In genomic region chr3:30620402-30621360, GRCh38 we compare ENCODE assay signal across 14 cellular contexts. TPM values are rescaled to one million over a fixed set of nuclear protein-coding genes. Genes with fewer than 3 reads are reported as not detected.
A peak's percentile ranks its signal among the peaks of the same experiment; 100 is the strongest.
DNase-seq lines count a peak whose midpoint lies in the region; ATAC-seq, FAIRE-seq and TF ChIP-seq lines count a peak whose summit lies in the region.
"Had no signal": no experiment of that assay in that cellular context is flagged by ENCODE, and none has a peak within 500 bp of the region (broad histone marks: within the 10 kb centered on the region; RNA-seq: fewer than 3 reads in every experiment).

No MANE protein-coding gene starts in this region.

- no peaks in the 10 kb centered on the region for H3K27me3 ChIP-seq in H1 (replicated peaks in 1 of 4; ENCODE audit: control insufficient read depth in 3 of 4, extremely low read depth in 1 of 4, insufficient read depth in 3 of 4, low read length in 3 of 4)
- H3K27me3 ChIP-seq in ascending aorta: no peaks in the 10 kb centered on the region

- 92% methylated on average over 4 of the region's 4 CpGs; no CpG with 5 or more reads in 1 of the 2 experiments for WGBS in H1 (ENCODE audit: extremely low coverage in 1 of 2, insufficient coverage in 1 of 2, insufficient read length in 1 of 2, insufficient replicate concordance in 2 of 2, low coverage in 1 of 2, low lambda C conversion rate in 2 of 2, missing lambda C conversion rate in 1 of 2), 2 experiments

- FAIRE-seq in H1 (lab: Jason Lieb, UNC): no peak

- peak overlapping the region; percentile 58 for H3K4me3 Mint-ChIP-seq in activated naive CD4-positive, alpha-beta T cell treated with anti-CD3 and anti-CD28 coated beads for 36 hours
- peak overlapping the region; percentile 64 to 97 (median 76) for H3K4me3 Mint-ChIP-seq in T-cell
- peak overlapping the region; percentile 81 for H3K4me3 Mint-ChIP-seq in stimulated activated naive CD8-positive, alpha-beta T cell treated with anti-CD3 and anti-CD28 coated beads, Interleukin-15, Interleukin-2, amounts not matched to agents 100 ng/mL and 50 ng/mL, for 24 hours

- H3K9me3 Mint-ChIP-seq in activated naive CD4-positive, alpha-beta T cell treated with anti-CD3 and anti-CD28 coated beads for 36 hours: no peaks in the 10 kb centered on the region
- H3K9me3 Mint-ChIP-seq in T-cell: no peaks in the 10 kb centered on the region
- H3K9me3 Mint-ChIP-seq in stimulated activated naive CD8-positive, alpha-beta T cell treated with anti-CD3 and anti-CD28 coated beads, Interleukin-15, Interleukin-2, amounts not matched to agents 100 ng/mL and 50 ng/mL, for 24 hours: no peaks in the 10 kb centered on the region

- CTCF ChIA-PET in activated naive CD4-positive, alpha-beta T cell treated with anti-CD3 and anti-CD28 coated beads for 36 hours (lab: Charles Lee): interaction anchor here (0.7 to 6.4 kb wide), 9 partner anchors 9 to 273 kb away, joined by 3 to 42 read pairs (median 4); no protein-coding TSS in a partner anchor
- CTCF ChIA-PET in T-cell (lab: Charles Lee) (interaction anchor here (0.6 to 0.8 kb wide), 3 partner anchors 9 to 74 kb away, joined by 3 to 11 read pairs (median 6); no protein-coding TSS in a partner anchor), H1 (lab: Charles Lee; ENCODE audit: partially characterized antibody) (no interaction called here)

- H4K8ac ChIP-seq in H1 (ENCODE audit: extremely low read depth, insufficient read depth, low read length): no peak overlapping the region

- H3K36me3 Mint-ChIP-seq in activated naive CD4-positive, alpha-beta T cell treated with anti-CD3 and anti-CD28 coated beads for 36 hours (ENCODE audit: low read depth): peaks cover 88% of the 10 kb centered on the region
- peaks cover 51% of the 10 kb centered on the region for H3K36me3 Mint-ChIP-seq in T-cell
- H3K36me3 Mint-ChIP-seq in stimulated activated naive CD8-positive, alpha-beta T cell treated with anti-CD3 and anti-CD28 coated beads, Interleukin-15, Interleukin-2, amounts not matched to agents 100 ng/mL and 50 ng/mL, for 24 hours (ENCODE audit: low read depth): peaks cover 74% of the 10 kb centered on the region

- no peak overlapping the region for H2BK5ac ChIP-seq in H1 (ENCODE audit: low read depth, low read length)

- no peak overlapping the region for H2AFZ ChIP-seq in H1 (ENCODE audit: low read length)

- POLR2A ChIA-PET in T-cell (lab: Charles Lee) (interaction anchor here in 1 of 2 donors (1.0 to 1.2 kb wide), 3 partner anchors 10 to 51 kb away, joined by 3 to 4 read pairs (median 3); no protein-coding TSS in a partner anchor), H1 (lab: Charles Lee; ENCODE audit: partially characterized antibody) (no interaction called here)

- H3K56ac ChIP-seq in H1 (replicated peaks; ENCODE audit: insufficient read length, low read depth, low read length): no peak overlapping the region

- no peak overlapping the region for H2BK120ac ChIP-seq in H1 (replicated peaks; ENCODE audit: low read depth, low read length)

- no peak overlapping the region for H2BK15ac ChIP-seq in H1 (ENCODE audit: low read length)

- TF ChIP-seq CTCF in H1 (IDR thresholded peaks at IDR 0.05; ENCODE audit: control extremely low read depth in 1 of 3, insufficient read depth in 1 of 3, low read depth in 1 of 3, low read length in 3 of 3) (no peak), ascending aorta (IDR thresholded peaks at IDR 0.05) (no peak)

- H4K20me1 ChIP-seq in H1 (replicated peaks in 1 of 2; ENCODE audit: control insufficient read depth in 1 of 2, insufficient read depth in 2 of 2, low read length in 2 of 2): peaks cover 0 to 2% of the 10 kb centered on the region in 2 experiments

- H3K9me3 ChIP-seq in H1 (ENCODE audit: insufficient read depth in 2 of 2, low read depth in 1 of 2, low read length in 1 of 2) (no peaks in the 10 kb centered on the region), ascending aorta (no peaks in the 10 kb centered on the region)

- no peak overlapping the region for H4K5ac ChIP-seq in H1 (ENCODE audit: insufficient read length, low read depth, low read length)

- H3K27me3 Mint-ChIP-seq in activated naive CD4-positive, alpha-beta T cell treated with anti-CD3 and anti-CD28 coated beads for 36 hours (ENCODE audit: low read depth): no peaks in the 10 kb centered on the region
- H3K27me3 Mint-ChIP-seq in T-cell: no peaks in the 10 kb centered on the region
- no peaks in the 10 kb centered on the region for H3K27me3 Mint-ChIP-seq in stimulated activated naive CD8-positive, alpha-beta T cell treated with anti-CD3 and anti-CD28 coated beads, Interleukin-15, Interleukin-2, amounts not matched to agents 100 ng/mL and 50 ng/mL, for 24 hours

- DNase-seq in activated naive CD4-positive, alpha-beta T cell treated with anti-CD3 and anti-CD28 coated beads for 36 hours: peak; percentile 73
- DNase-seq in activated naive CD4-positive, alpha-beta T cell (lab: John Stamatoyannopoulos, UW): no peak
- DNase-seq in T-cell (no peak), H1 (ENCODE audit: low read depth in 1 of 2, low spot score in 2 of 2) (no peak), ascending aorta (ENCODE audit: low spot score in 2 of 2) (no peak), posterior cingulate gyrus (no peak), kidney tubule cell (ENCODE audit: low spot score) (no peak)
- DNase-seq: glutamatergic neuron, GOT3, left colon, MV-4-11, NCI-H345, T-helper 9 cell had no signal

- H3K27ac ChIP-seq in H1 (ENCODE audit: low read depth, low read length) (no peak overlapping the region), ascending aorta (peak overlapping the region in 1 of 2 donors; percentile 12)

- H3K36me3 ChIP-seq in H1 (ENCODE audit: control insufficient read depth in 2 of 4, insufficient read depth in 4 of 4, low read length in 3 of 4) (no peaks in the 10 kb centered on the region), ascending aorta (peaks cover 9 to 21% of the 10 kb centered on the region in 2 donors)

- H3K9ac ChIP-seq in H1 (replicated peaks in 1 of 4; ENCODE audit: extremely low read depth in 1 of 4, low read depth in 3 of 4, low read length in 3 of 4): no peak overlapping the region

- H3K4me2 ChIP-seq in H1 (ENCODE audit: insufficient read depth in 1 of 2, low read depth in 2 of 2, low read length in 2 of 2): no peak overlapping the region

- H3K14ac ChIP-seq in H1 (ENCODE audit: insufficient read length): no peak overlapping the region

- no peak overlapping the region for H2BK12ac ChIP-seq in H1 (ENCODE audit: low read depth, low read length)

- H4K91ac ChIP-seq in H1 (replicated peaks; ENCODE audit: insufficient read length, low read length): peak overlapping the region; percentile 89

- no peak for TF ChIP-seq RAD21 in H1 (IDR thresholded peaks at IDR 0.05 in 1 of 2, conservative IDR thresholded peaks at IDR 0.05 in 1 of 2; ENCODE audit: low read depth in 2 of 2, low read length in 2 of 2)

- H3K4ac ChIP-seq in H1 (replicated peaks; ENCODE audit: insufficient read length, low read depth, low read length): no peak overlapping the region

- H2BK20ac ChIP-seq in H1 (ENCODE audit: low read length): no peak overlapping the region

- H3K4me3 ChIP-seq in H1 (ENCODE audit: extremely low read depth in 1 of 4, insufficient read depth in 2 of 4, low read depth in 3 of 4, low read length in 4 of 4): no peak overlapping the region
- H3K4me3 ChIP-seq in ascending aorta: no peak overlapping the region

- peaks cover 3 to 71% of the 10 kb centered on the region in 2 experiments; a peak in 3 of 4 replicates for H3K79me2 ChIP-seq in H1 (ENCODE audit: control insufficient read depth in 1 of 2, insufficient read depth in 2 of 2, low read length in 2 of 2)

- H3K4me1 ChIP-seq in H1 (replicated peaks in 1 of 4; ENCODE audit: control insufficient read depth in 3 of 4, insufficient read depth in 4 of 4, low read length in 3 of 4): no peaks in the 10 kb centered on the region
- H3K4me1 ChIP-seq in ascending aorta: peaks cover 4 to 32% of the 10 kb centered on the region in 2 donors

- H3K79me1 ChIP-seq in H1 (ENCODE audit: low read depth, low read length): no peaks in the 10 kb centered on the region; the same call in 1 of the 2 replicates

- H3K23ac ChIP-seq in H1 (ENCODE audit: insufficient read length): no peak overlapping the region

- no peak overlapping the region for H3K18ac ChIP-seq in H1 (ENCODE audit: extremely low read depth, low read length)

- no peak for TF ChIP-seq EP300 in H1 (IDR thresholded peaks at IDR 0.05; ENCODE audit: borderline replicate concordance in 1 of 2, low read depth in 2 of 2, low read length in 2 of 2)

- peak overlapping the region; percentile 98 for H3K27ac Mint-ChIP-seq in activated naive CD4-positive, alpha-beta T cell treated with anti-CD3 and anti-CD28 coated beads for 36 hours
- H3K27ac Mint-ChIP-seq in T-cell: peak overlapping the region; percentile 89 to 93
- peak overlapping the region; percentile 98 for H3K27ac Mint-ChIP-seq in stimulated activated naive CD8-positive, alpha-beta T cell treated with anti-CD3 and anti-CD28 coated beads, Interleukin-15, Interleukin-2, amounts not matched to agents 100 ng/mL and 50 ng/mL, for 24 hours

- ATAC-seq in T-cell (replicated peaks in 1 of 4): peak in 1 of 4 experiments; percentile 23
- ATAC-seq: left colon had no signal

- intact Hi-C loops in activated naive CD4-positive, alpha-beta T cell treated with anti-CD3 and anti-CD28 coated beads for 36 hours (cut with micrococcal nuclease): loop anchor here (1.0 to 2.0 kb wide), 9 partner anchors 9 to 274 kb away; partner anchors contain the start of gene TGFBR2
- intact Hi-C loops in ascending aorta (cut with DNase I) (loop anchor here (5.0 kb wide), 1 partner anchor 52 kb away; no protein-coding TSS in a partner anchor), posterior cingulate gyrus (cut with DNase I) (no loop called here)

- H3K4me1 Mint-ChIP-seq in activated naive CD4-positive, alpha-beta T cell treated with anti-CD3 and anti-CD28 coated beads for 36 hours (ENCODE audit: low read depth): peaks cover 89% of the 10 kb centered on the region
- peaks cover 91 to 100% (median 94%) of the 10 kb centered on the region in 3 donors for H3K4me1 Mint-ChIP-seq in T-cell
- H3K4me1 Mint-ChIP-seq in stimulated activated naive CD8-positive, alpha-beta T cell treated with anti-CD3 and anti-CD28 coated beads, Interleukin-15, Interleukin-2, amounts not matched to agents 100 ng/mL and 50 ng/mL, for 24 hours (ENCODE audit: low read depth): peaks cover 100% of the 10 kb centered on the region

- TF ChIP-seq POLR2A in H1 (IDR thresholded peaks at IDR 0.05; ENCODE audit: control extremely low read depth in 1 of 2, low read depth in 2 of 2, low read length in 2 of 2): no peak

- H2AK5ac ChIP-seq in H1 (ENCODE audit: low read depth, low read length): no peak overlapping the region

- no peaks in the 10 kb centered on the region; the same call in 1 of the 2 replicates for H3K23me2 ChIP-seq in H1 (ENCODE audit: low read depth, low read length)

RNA-seq across cellular contexts. Expression of gene TGFBR2, which starts 14.3 kb away (rescaled TPM):
- 10 to 100 TPM; 57.8 to 58.1 TPM for total RNA-seq in activated naive CD4-positive, alpha-beta T cell treated with anti-CD3 and anti-CD28 coated beads for 36 hours
- total RNA-seq in T-cell (100 to 1,000 TPM; 114 to 145 (median 127) TPM), ascending aorta (343 TPM)
- 6.7 and 7.4 TPM in 2 replicates for total RNA-seq in H1 (2021; fragmentation: NEBNext Ultra II Directional; extraction: Animal tissue kit (Norgen Biotek cat#: 25700))
- 3.6 and 4.2 TPM in 2 replicates for polyA plus RNA-seq in H1 (2011; rRNA removed)
- 4.2 TPM for polyA plus RNA-seq in H1 (2011; cell fraction: cytosol; rRNA removed)
- polyA plus RNA-seq in H1 (2011; cell fraction: nucleus; rRNA removed): 5.1 TPM
- 3.4 to 4.3 TPM (median 4.2 TPM) in 4 replicates for polyA plus RNA-seq in H1 (2012, experiment 1 of 2)
- polyA plus RNA-seq in H1 (2012, experiment 2 of 2): 0.56 TPM
- polyA plus RNA-seq in H1 (2013, experiment 1 of 2): 9.3 TPM
- polyA plus RNA-seq in H1 (2013, experiment 2 of 2): 11.1 TPM
- polyA minus RNA-seq in H1 (2011; rRNA and poly(A)+ RNA removed): 16.0 and 17.2 TPM in 2 replicates
- 4.8 TPM for polyA minus RNA-seq in H1 (2011; cell fraction: cytosol; rRNA and poly(A)+ RNA removed)
- polyA minus RNA-seq in H1 (2011; cell fraction: nucleus; rRNA and poly(A)+ RNA removed): 15.0 TPM
